Comparison of ENCODE assay signal across 8 cellular contexts in the genomic region with DNA sequence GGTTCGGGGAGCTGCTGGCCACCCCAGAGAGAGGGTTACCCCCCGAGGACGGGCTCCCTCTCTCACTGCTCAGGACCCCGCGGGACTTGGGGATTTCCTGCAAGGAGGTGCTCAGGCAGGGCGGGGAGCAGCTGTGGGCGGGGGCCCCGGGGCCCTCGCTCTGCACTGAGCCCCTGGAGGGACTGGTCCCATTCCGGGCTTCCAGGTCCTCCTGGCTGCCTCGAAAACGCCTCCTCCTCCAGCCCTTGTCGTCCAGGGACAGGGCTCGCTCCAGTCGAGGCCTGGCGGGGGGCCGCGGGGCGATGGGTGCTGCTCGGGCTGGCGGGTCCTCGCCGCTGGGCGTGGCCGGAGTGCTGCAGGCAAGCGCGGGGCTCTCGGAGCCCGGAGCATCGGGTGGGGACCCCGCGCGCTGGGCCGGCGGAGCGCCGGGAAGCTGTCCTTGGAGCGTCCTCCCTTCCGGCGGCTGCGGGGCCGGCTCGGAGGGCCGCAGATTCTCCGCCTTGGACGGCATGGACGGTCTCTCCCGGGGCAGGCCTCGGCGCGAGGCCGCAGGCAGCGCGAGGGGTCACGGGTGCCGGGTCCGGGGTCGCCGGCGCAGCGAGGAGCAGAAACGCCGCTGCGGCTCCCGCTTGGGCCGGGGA. TPM values are rescaled to one million over a fixed set of nuclear protein-coding genes. Genes with fewer than 3 reads are reported as not detected.
DNase-seq lines count a peak whose midpoint lies in the region; ATAC-seq lines count a peak whose summit lies in the region.

No MANE protein-coding gene starts in this region.

- no peak overlapping the region for H2BK15ac ChIP-seq in mesenchymal stem cell (ENCODE audit: low read depth, poor library complexity, severe bottlenecking)

- H3K23ac ChIP-seq in mesenchymal stem cell (ENCODE audit: low read length in 2 of 2): peak overlapping the region; percentile 15 to 95

- POLR2A ChIA-PET in CD8-positive, alpha-beta memory T cell (lab: Charles Lee): no interaction called here
- POLR2A ChIA-PET in activated CD4-positive, alpha-beta T cell treated with anti-CD3 and anti-CD28 coated beads for 36 hours (lab: Charles Lee): no interaction called here

- H3K4me3 ChIP-seq in CD8-positive, alpha-beta memory T cell (ENCODE audit: low read length): peak overlapping the region; percentile 59
- peak overlapping the region; percentile 84 to 91 for H3K4me3 ChIP-seq in mesenchymal stem cell (ENCODE audit: insufficient read depth in 1 of 2, low read depth in 1 of 2, low read length in 2 of 2)

- no peaks in the 10 kb centered on the region for H3K9me3 Mint-ChIP-seq in CD8-positive, alpha-beta memory T cell
- H3K9me3 Mint-ChIP-seq in activated CD4-positive, alpha-beta T cell treated with anti-CD3 and anti-CD28 coated beads for 36 hours (ENCODE audit: low read depth): no peaks in the 10 kb centered on the region

- H3K9me3 ChIP-seq in CD8-positive, alpha-beta memory T cell (ENCODE audit: low read length): no peaks in the 10 kb centered on the region
- no peaks in the 10 kb centered on the region for H3K9me3 ChIP-seq in mesenchymal stem cell (ENCODE audit: control insufficient read depth, low read length)

- H2AK5ac ChIP-seq in mesenchymal stem cell (ENCODE audit: low read length, severe bottlenecking): no peak overlapping the region

- CTCF ChIA-PET in CD8-positive, alpha-beta memory T cell (lab: Charles Lee): interaction anchor here (1.0 to 1.2 kb wide), 2 partner anchors 13 to 76 kb away, joined by 3 read pairs; partner anchors contain the start of gene DNLZ
- CTCF ChIA-PET in activated CD4-positive, alpha-beta T cell treated with anti-CD3 and anti-CD28 coated beads for 36 hours (lab: Charles Lee): interaction anchor here (0.7 to 1.0 kb wide), 3 partner anchors 14 to 313 kb away, joined by 3 to 4 read pairs (median 4); no protein-coding TSS in a partner anchor

- H3K36me3 ChIP-seq in CD8-positive, alpha-beta memory T cell (ENCODE audit: insufficient read depth, low read length): no peaks in the 10 kb centered on the region
- H3K36me3 ChIP-seq in mesenchymal stem cell (ENCODE audit: control insufficient read depth in 1 of 2, insufficient read depth in 2 of 2, low read depth in 1 of 2, low read length in 2 of 2): peaks cover 46 to 67% of the 10 kb centered on the region in 2 experiments

- no peak overlapping the region for H4K8ac ChIP-seq in mesenchymal stem cell (ENCODE audit: low read length)

- H2BK5ac ChIP-seq in mesenchymal stem cell (ENCODE audit: low read depth, low read length, poor library complexity, severe bottlenecking): no peak overlapping the region

- H2BK12ac ChIP-seq in mesenchymal stem cell (ENCODE audit: low read length in 2 of 2): peak overlapping the region in 1 of 2 experiments; percentile 45

- H3K4ac ChIP-seq in mesenchymal stem cell (ENCODE audit: low read depth in 1 of 2, low read length in 2 of 2): peak overlapping the region in 1 of 2 experiments; percentile 95

- H3K27me3 ChIP-seq in CD8-positive, alpha-beta memory T cell (ENCODE audit: insufficient read depth, low read length, poor library complexity, severe bottlenecking): no peaks in the 10 kb centered on the region
- no peaks in the 10 kb centered on the region for H3K27me3 ChIP-seq in mesenchymal stem cell (ENCODE audit: control insufficient read depth in 1 of 2, insufficient read depth in 1 of 2, low read length in 2 of 2)

- intact Hi-C loops in activated CD4-positive, alpha-beta T cell treated with anti-CD3 and anti-CD28 coated beads for 36 hours (cut with DNase I, micrococcal nuclease): loop anchor here (1.0 to 5.0 kb wide), 12 partner anchors 29 to 289 kb away; partner anchors contain the start of genes SEC16A (in 2 of the 2), SNAPC4 (in 2 of the 2), DNLZ (in 1 of the 2) and ENTR1 (in 1 of the 2)

- peak; percentile 42 to 77 (median 47) for DNase-seq in CD8-positive, alpha-beta memory T cell
- DNase-seq in HT-29 (ENCODE audit: low spot score): peak; percentile 38
- DNase-seq in activated CD4-positive, alpha-beta T cell treated with anti-CD3 and anti-CD28 coated beads for 36 hours: peak; percentile 78
- DNase-seq in dermis blood vessel endothelial cell: peak; percentile 28
- peak; percentile 52 for DNase-seq in mesenchymal stem cell
- DNase-seq in stimulated activated CD8-positive, alpha-beta memory T cell treated with anti-CD3 and anti-CD28 coated beads, Interleukin-2, amount 100 ng/mL, for 48 hours (ENCODE audit: low read depth in 2 of 2): peak; percentile 44 to 45
- DNase-seq in NCI-H526 treated with DMSO at 0.1 percent for 48 hours (lab: John Stamatoyannopoulos, UW): no peak

- H3K14ac ChIP-seq in mesenchymal stem cell (ENCODE audit: low read length in 2 of 2): peak overlapping the region in 1 of 2 experiments; percentile 96

- H3K4me3 Mint-ChIP-seq in CD8-positive, alpha-beta memory T cell: peak overlapping the region; percentile 83 to 92 (median 86)
- H3K4me3 Mint-ChIP-seq in activated CD4-positive, alpha-beta T cell treated with anti-CD3 and anti-CD28 coated beads for 36 hours: peak overlapping the region; percentile 80

- WGBS in mesenchymal stem cell: 0% methylated on average over 42 of the region's 66 CpGs

- no peak overlapping the region for H2AFZ ChIP-seq in mesenchymal stem cell (ENCODE audit: low read depth, low read length)

- H3K27ac Mint-ChIP-seq in CD8-positive, alpha-beta memory T cell: peak overlapping the region in 1 of 8 donors; percentile 87
- H3K27ac Mint-ChIP-seq in activated CD4-positive, alpha-beta T cell treated with anti-CD3 and anti-CD28 coated beads for 36 hours: no peak overlapping the region

- H3K36me3 Mint-ChIP-seq in CD8-positive, alpha-beta memory T cell: peaks cover 0 to 49% (median 9%) of the 10 kb centered on the region in 3 donors
- peaks cover 15% of the 10 kb centered on the region for H3K36me3 Mint-ChIP-seq in activated CD4-positive, alpha-beta T cell treated with anti-CD3 and anti-CD28 coated beads for 36 hours (ENCODE audit: low read depth)

- H3K27ac ChIP-seq in CD8-positive, alpha-beta memory T cell (ENCODE audit: low read depth, low read length): peak overlapping the region; percentile 61
- no peak overlapping the region for H3K27ac ChIP-seq in mesenchymal stem cell (ENCODE audit: low read length, poor library complexity, severe bottlenecking)

- H4K91ac ChIP-seq in mesenchymal stem cell (ENCODE audit: low read length): peak overlapping the region; percentile 56

- peaks cover 23% of the 10 kb centered on the region for H3K4me1 ChIP-seq in CD8-positive, alpha-beta memory T cell (ENCODE audit: insufficient read depth, low read length)
- H3K4me1 ChIP-seq in mesenchymal stem cell (ENCODE audit: control insufficient read depth, insufficient read depth, low read depth, low read length): peaks cover 48% of the 10 kb centered on the region

- peak; percentile 39 for ATAC-seq in GM19467 (IDR thresholded peaks at IDR 0.05; ENCODE audit: unreplicated experiment)
- peak; percentile 76 for ATAC-seq in activated CD4-positive, alpha-beta T cell treated with anti-CD3 and anti-CD28 coated beads for 36 hours

- H3K27me3 Mint-ChIP-seq in CD8-positive, alpha-beta memory T cell: no peaks in the 10 kb centered on the region
- H3K27me3 Mint-ChIP-seq in activated CD4-positive, alpha-beta T cell treated with anti-CD3 and anti-CD28 coated beads for 36 hours: no peaks in the 10 kb centered on the region

- H3K9ac ChIP-seq in mesenchymal stem cell (ENCODE audit: low read length): peak overlapping the region; percentile 87

- H3K4me2 ChIP-seq in mesenchymal stem cell (ENCODE audit: low read length, poor library complexity, severe bottlenecking): peak overlapping the region; percentile 90

- H3K4me1 Mint-ChIP-seq in CD8-positive, alpha-beta memory T cell: peaks cover 22 to 29% (median 22%) of the 10 kb centered on the region in 3 donors
- H3K4me1 Mint-ChIP-seq in activated CD4-positive, alpha-beta T cell treated with anti-CD3 and anti-CD28 coated beads for 36 hours: peaks cover 21% of the 10 kb centered on the region

- H3K18ac ChIP-seq in mesenchymal stem cell (ENCODE audit: low read depth in 1 of 2, low read length in 2 of 2): peak overlapping the region; percentile 30 to 80

- H3K79me1 ChIP-seq in mesenchymal stem cell (replicated peaks; ENCODE audit: low read length, poor library complexity, severe bottlenecking): peaks cover 38% of the 10 kb centered on the region

- peak overlapping the region; percentile 11 for H2BK120ac ChIP-seq in mesenchymal stem cell (ENCODE audit: low read depth, low read length)

RNA-seq across cellular contexts. Expression of gene INPP5E, which starts 0.6 kb away (rescaled TPM):
- total RNA-seq in CD8-positive, alpha-beta memory T cell: 10 to 100 TPM; 18.0 to 19.2 TPM
- polyA plus RNA-seq in CD8-positive, alpha-beta memory T cell: 5.3 TPM
- total RNA-seq in HT-29 (2014; rRNA removed; shearing (Covaris generic)): 15.9 and 16.4 TPM in 2 replicates
- total RNA-seq in activated CD4-positive, alpha-beta T cell treated with anti-CD3 and anti-CD28 coated beads for 36 hours: 10 to 100 TPM; 13.5 to 14.1 TPM
- 8.3 and 12.1 TPM in 2 replicates for total RNA-seq in dermis blood vessel endothelial cell
- 8.2 TPM for polyA plus RNA-seq in mesenchymal stem cell (2013, experiment 1 of 2)
- 7.7 TPM for polyA plus RNA-seq in mesenchymal stem cell (2013, experiment 2 of 2)

RNA-seq across cellular contexts. Expression of gene PMPCA, which starts 28.6 kb away (rescaled TPM):
- 100 to 1,000 TPM in 1 of 2 experiments, 10 to 100 TPM in 1; 96.4 to 101 TPM for total RNA-seq in CD8-positive, alpha-beta memory T cell
- 39.2 TPM for polyA plus RNA-seq in CD8-positive, alpha-beta memory T cell
- total RNA-seq in HT-29 (2014; rRNA removed; shearing (Covaris generic)): 147 and 152 TPM in 2 replicates
- total RNA-seq in activated CD4-positive, alpha-beta T cell treated with anti-CD3 and anti-CD28 coated beads for 36 hours: 100 to 1,000 TPM in 1 of 2 experiments, 10 to 100 TPM in 1; 88.0 to 113 TPM
- 40.2 and 42.3 TPM in 2 replicates for total RNA-seq in dermis blood vessel endothelial cell
- 34.3 TPM for polyA plus RNA-seq in mesenchymal stem cell (2013, experiment 1 of 2)
- polyA plus RNA-seq in mesenchymal stem cell (2013, experiment 2 of 2): 33.6 TPM

RNA-seq across cellular contexts. Expression of gene ENTR1, which starts 28.6 kb away (rescaled TPM):
- 10 to 100 TPM; 52.2 to 55.5 TPM for total RNA-seq in CD8-positive, alpha-beta memory T cell
- polyA plus RNA-seq in CD8-positive, alpha-beta memory T cell: 13.1 TPM
- total RNA-seq in HT-29 (2014; rRNA removed; shearing (Covaris generic)): 178 and 196 TPM in 2 replicates
- 10 to 100 TPM; 57.2 to 67.7 TPM for total RNA-seq in activated CD4-positive, alpha-beta T cell treated with anti-CD3 and anti-CD28 coated beads for 36 hours
- 30.0 and 35.2 TPM in 2 replicates for total RNA-seq in dermis blood vessel endothelial cell
- 40.7 TPM for polyA plus RNA-seq in mesenchymal stem cell (2013, experiment 1 of 2)
- 41.1 TPM for polyA plus RNA-seq in mesenchymal stem cell (2013, experiment 2 of 2)

RNA-seq across cellular contexts. Expression of gene SNAPC4, which starts 39.1 kb away (rescaled TPM):
- 10 to 100 TPM; 22.1 to 23.6 TPM for total RNA-seq in CD8-positive, alpha-beta memory T cell
- 2.6 TPM for polyA plus RNA-seq in CD8-positive, alpha-beta memory T cell
- total RNA-seq in HT-29 (2014; rRNA removed; shearing (Covaris generic)): 19.0 and 21.0 TPM in 2 replicates
- 10 to 100 TPM; 12.4 to 16.8 TPM for total RNA-seq in activated CD4-positive, alpha-beta T cell treated with anti-CD3 and anti-CD28 coated beads for 36 hours
- total RNA-seq in dermis blood vessel endothelial cell: 10.2 and 12.6 TPM in 2 replicates
- 6.1 TPM for polyA plus RNA-seq in mesenchymal stem cell (2013, experiment 1 of 2)
- 5.4 TPM for polyA plus RNA-seq in mesenchymal stem cell (2013, experiment 2 of 2)

RNA-seq across cellular contexts. Expression of gene SEC16A, which starts 43.8 kb away (rescaled TPM):
- 10 to 100 TPM; 75.5 to 78.0 TPM for total RNA-seq in CD8-positive, alpha-beta memory T cell
- polyA plus RNA-seq in CD8-positive, alpha-beta memory T cell: 42.9 TPM
- 37.9 and 43.5 TPM in 2 replicates for total RNA-seq in HT-29 (2014; rRNA removed; shearing (Covaris generic))
- 10 to 100 TPM; 62.7 TPM for total RNA-seq in activated CD4-positive, alpha-beta T cell treated with anti-CD3 and anti-CD28 coated beads for 36 hours
- 20.8 and 43.8 TPM in 2 replicates for total RNA-seq in dermis blood vessel endothelial cell
- 38.4 TPM for polyA plus RNA-seq in mesenchymal stem cell (2013, experiment 1 of 2)
- polyA plus RNA-seq in mesenchymal stem cell (2013, experiment 2 of 2): 36.6 TPM
